10 cellular contexts compared by ENCODE assay signal in genomic region chr9:131677051-131677444, GRCh38.
A peak's percentile ranks its signal among the peaks of the same experiment; 100 is the strongest.
DNase-seq lines count a peak whose midpoint lies in the region; ATAC-seq, FAIRE-seq and TF ChIP-seq lines count a peak whose summit lies in the region.
"Had no signal": no experiment of that assay in that cellular context is flagged by ENCODE, and none has a peak within 500 bp of the region (broad histone marks: within the 10 kb centered on the region; RNA-seq: fewer than 3 reads in every experiment).

No MANE protein-coding gene starts in this region.

- peak overlapping the region; percentile 43 to 95 (median 77) for H3K27ac Mint-ChIP-seq in naive thymus-derived CD4-positive, alpha-beta T cell

- peak overlapping the region; percentile 24 for H3K4me2 ChIP-seq in Loucy (ENCODE audit: low read depth, low read length, poor library complexity, severe bottlenecking)

- H3K36me3 Mint-ChIP-seq in naive thymus-derived CD4-positive, alpha-beta T cell = no peaks in the 10 kb centered on the region

- H3K27ac ChIP-seq in AG04450 (ENCODE audit: low read depth, low read length) = peak overlapping the region; percentile 83
- peak overlapping the region; percentile 30 for H3K27ac ChIP-seq in naive thymus-derived CD4-positive, alpha-beta T cell (ENCODE audit: low read depth, low read length)

- ATAC-seq in naive thymus-derived CD4-positive, alpha-beta T cell = no peak
- no peak for ATAC-seq in GM18502 (IDR thresholded peaks at IDR 0.05; ENCODE audit: poor library complexity, unreplicated experiment)

- CTCF ChIA-PET in AG04450 (lab: Charles Lee) = interaction anchor here (1.7 to 3.2 kb wide), 2 partner anchors 20 to 63 kb away, joined by 8 to 11 read pairs; partner anchors contain the start of gene RAPGEF1
- CTCF ChIA-PET in naive thymus-derived CD4-positive, alpha-beta T cell (lab: Charles Lee) = interaction anchor here (0.8 to 1.8 kb wide), 3 partner anchors 9 to 69 kb away, joined by 3 to 6 read pairs (median 3); no protein-coding TSS in a partner anchor

- peaks cover 21% of the 10 kb centered on the region for H4K20me1 ChIP-seq in Loucy (ENCODE audit: insufficient read depth, low read length, poor library complexity, severe bottlenecking)

- peak overlapping the region in 9 of 10 donors; percentile 11 to 82 (median 56) for H3K4me3 Mint-ChIP-seq in naive thymus-derived CD4-positive, alpha-beta T cell

- no peak overlapping the region for H3K4me3 ChIP-seq in AG04450 (ENCODE audit: low read depth, low read length)
- H3K4me3 ChIP-seq in Loucy (ENCODE audit: low read length, poor library complexity, severe bottlenecking) = no peak overlapping the region
- no peak overlapping the region for H3K4me3 ChIP-seq in choroid plexus epithelial cell (ENCODE audit: low read depth, low read length)
- peak overlapping the region; percentile 2 for H3K4me3 ChIP-seq in naive thymus-derived CD4-positive, alpha-beta T cell (ENCODE audit: low read length)

- intact Hi-C loops in naive thymus-derived CD4-positive, alpha-beta T cell (cut with micrococcal nuclease) = loop anchor here (2.0 to 10.0 kb wide), 5 partner anchors 14 to 402 kb away; partner anchors contain the start of gene FAM78A (in 1 of the 2)

- H3K4me1 Mint-ChIP-seq in naive thymus-derived CD4-positive, alpha-beta T cell = peaks cover 53 to 91% (median 81%) of the 10 kb centered on the region in 7 donors

- FAIRE-seq in GM19239 (lab: Jason Lieb, UNC) = no peak

- H3K9me2 ChIP-seq in Loucy (replicated peaks; ENCODE audit: low read depth, low read length) = no peaks in the 10 kb centered on the region

- H3K9ac ChIP-seq in Loucy (ENCODE audit: low read depth, low read length, poor library complexity, severe bottlenecking) = no peak overlapping the region

- H3K9me3 ChIP-seq in AG04450 (ENCODE audit: control insufficient read depth, insufficient read depth, low read length) (peaks cover 3% of the 10 kb centered on the region), Loucy (ENCODE audit: insufficient read depth, low read depth, low read length) (no peaks in the 10 kb centered on the region)
- H3K9me3 ChIP-seq in naive thymus-derived CD4-positive, alpha-beta T cell (ENCODE audit: control insufficient read depth in 2 of 3, low read length in 3 of 3) = no peaks in the 10 kb centered on the region

- peaks cover 80% of the 10 kb centered on the region; the same call in 1 of the 2 replicates for H3K79me2 ChIP-seq in Loucy (ENCODE audit: insufficient read depth, low read length)

- no peak overlapping the region for H2AFZ ChIP-seq in Loucy (ENCODE audit: low read length)

- H3K27me3 Mint-ChIP-seq in naive thymus-derived CD4-positive, alpha-beta T cell = no peaks in the 10 kb centered on the region

- POLR2A ChIA-PET in AG04450 (lab: Yijun Ruan, JAX) = interaction anchor here (0.9 to 3.3 kb wide), 8 partner anchors 9 to 68 kb away, joined by 3 to 22 read pairs (median 11); partner anchors contain the start of gene RAPGEF1
- POLR2A ChIA-PET in naive thymus-derived CD4-positive, alpha-beta T cell (lab: Charles Lee) = interaction anchor here (0.6 to 2.8 kb wide), 6 partner anchors 8 to 54 kb away, joined by 3 to 16 read pairs (median 4); no protein-coding TSS in a partner anchor

- H3K36me3 ChIP-seq in Loucy (ENCODE audit: insufficient read depth, low read length) = no peaks in the 10 kb centered on the region
- no peaks in the 10 kb centered on the region for H3K36me3 ChIP-seq in naive thymus-derived CD4-positive, alpha-beta T cell (ENCODE audit: control insufficient read depth in 2 of 3, insufficient read depth in 3 of 3, low read length in 3 of 3)

- H3F3A ChIP-seq in Loucy (ENCODE audit: low read depth) = no peaks in the 10 kb centered on the region

- no peak for DNase-seq in AG04450 (ENCODE audit: low read depth, low spot score)
- DNase-seq in choroid plexus epithelial cell (ENCODE audit: low read depth) = peak; percentile 54
- DNase-seq in naive thymus-derived CD4-positive, alpha-beta T cell = no peak
- DNase-seq in SHP77 (lab: John Stamatoyannopoulos, UW) = no peak
- DNase-seq in stimulated activated naive CD4-positive, alpha-beta T cell treated with Interleukin-2 at 50 U/mL for 16 hours (lab: John Stamatoyannopoulos, UW) = no peak
- no peak for DNase-seq in GM19239 (ENCODE audit: insufficient read length, low spot score)
- DNase-seq: DMS79, mesendoderm had no signal

- H3K27me3 ChIP-seq in AG04450 (ENCODE audit: control insufficient read depth, insufficient read depth, low read length) (no peaks in the 10 kb centered on the region), Loucy (ENCODE audit: insufficient read depth, low read length, poor library complexity, severe bottlenecking) (no peaks in the 10 kb centered on the region)
- no peaks in the 10 kb centered on the region for H3K27me3 ChIP-seq in naive thymus-derived CD4-positive, alpha-beta T cell (ENCODE audit: control insufficient read depth in 2 of 2, insufficient read depth in 2 of 2, low read length in 2 of 2)

- no peak for TF ChIP-seq CTCF in AG04450 (IDR thresholded peaks at IDR 0.05; ENCODE audit: low read depth, low read length)
- no peak for TF ChIP-seq CTCF in Loucy (conservative IDR thresholded peaks at IDR 0.05; ENCODE audit: low read length)
- no peak for TF ChIP-seq CTCF in choroid plexus epithelial cell (conservative IDR thresholded peaks at IDR 0.05; ENCODE audit: low read depth, low read length)

- H3K9me3 Mint-ChIP-seq in naive thymus-derived CD4-positive, alpha-beta T cell = no peaks in the 10 kb centered on the region

- H3K4me1 ChIP-seq in Loucy (ENCODE audit: insufficient read depth, low read length, poor library complexity, severe bottlenecking) = peaks cover 46% of the 10 kb centered on the region
- H3K4me1 ChIP-seq in naive thymus-derived CD4-positive, alpha-beta T cell (ENCODE audit: control insufficient read depth in 2 of 2, insufficient read depth in 2 of 2, low read length in 2 of 2) = peaks cover 41 to 53% of the 10 kb centered on the region in 2 donors
